Comparison of ENCODE assay signal across 1 cellular context in the genomic region with DNA sequence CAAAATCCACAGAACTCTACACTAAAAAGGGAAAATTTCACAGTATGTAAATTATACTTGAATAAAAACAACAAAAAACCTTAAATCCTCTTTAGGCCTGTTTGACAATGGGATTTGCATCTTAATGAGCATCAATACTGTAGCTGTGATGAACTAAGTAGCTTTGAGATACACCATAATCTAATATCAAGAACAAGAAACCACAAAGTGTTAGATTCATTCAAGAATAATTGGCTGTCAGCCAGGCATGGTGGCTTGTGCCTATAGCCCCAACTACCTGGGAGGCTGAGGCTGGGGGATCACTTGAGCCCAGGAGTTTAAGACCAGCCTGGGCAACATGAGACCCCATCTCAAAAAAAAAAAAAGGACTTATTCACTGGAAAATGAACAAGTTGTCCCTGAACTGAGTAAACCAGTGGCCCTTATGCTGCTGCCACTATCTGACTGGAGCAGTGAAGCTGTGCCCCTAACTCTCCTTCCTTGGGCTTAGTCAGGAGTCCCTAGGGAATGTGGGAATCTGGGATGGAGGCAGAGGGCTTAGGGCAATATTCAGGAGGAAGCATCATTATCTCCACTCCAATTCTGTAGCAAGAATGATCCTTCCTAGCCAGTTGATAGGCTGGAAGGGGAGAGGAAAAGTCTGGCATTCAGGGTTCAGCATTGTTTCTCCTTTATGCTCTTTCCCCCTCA.
TF ChIP-seq lines count a peak whose summit lies in the region.

No MANE protein-coding gene starts in this region.

TF ChIP-seq in IMR-90, 13 proteins besides CTCF, POLR2A, EP300 and RAD21:
- TF ChIP-seq RCOR1 (IDR thresholded peaks at IDR 0.05; ENCODE audit: insufficient replicate concordance, low read length) (no peak), RFX5 (IDR thresholded peaks at IDR 0.05; ENCODE audit: low read depth, low read length) (no peak), SMC3 (IDR thresholded peaks at IDR 0.05; ENCODE audit: low read depth, low read length) (no peak), MAZ (IDR thresholded peaks at IDR 0.05; ENCODE audit: borderline replicate concordance, low read depth, low read length) (no peak), NFE2L2 (IDR thresholded peaks at IDR 0.05; ENCODE audit: low read depth, low read length) (no peak), FOS (IDR thresholded peaks at IDR 0.05; ENCODE audit: low read depth, low read length) (no peak), CHD1 (IDR thresholded peaks at IDR 0.05; ENCODE audit: low read depth, low read length) (no peak), MAFK (IDR thresholded peaks at IDR 0.05; ENCODE audit: low read depth, low read length) (no peak), CEBPB (IDR thresholded peaks at IDR 0.05; ENCODE audit: low read depth, low read length) (no peak), MXI1 (IDR thresholded peaks at IDR 0.05; ENCODE audit: borderline replicate concordance, low read depth, low read length) (no peak), BHLHE40 (IDR thresholded peaks at IDR 0.05; ENCODE audit: low read depth, low read length) (no peak)
- TF ChIP-seq, protein P1, sequence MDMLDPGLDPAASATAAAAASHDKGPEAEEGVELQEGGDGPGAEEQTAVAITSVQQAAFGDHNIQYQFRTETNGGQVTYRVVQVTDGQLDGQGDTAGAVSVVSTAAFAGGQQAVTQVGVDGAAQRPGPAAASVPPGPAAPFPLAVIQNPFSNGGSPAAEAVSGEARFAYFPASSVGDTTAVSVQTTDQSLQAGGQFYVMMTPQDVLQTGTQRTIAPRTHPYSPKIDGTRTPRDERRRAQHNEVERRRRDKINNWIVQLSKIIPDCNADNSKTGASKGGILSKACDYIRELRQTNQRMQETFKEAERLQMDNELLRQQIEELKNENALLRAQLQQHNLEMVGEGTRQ (IDR thresholded peaks at IDR 0.05; ENCODE audit: low read depth, low read length) = no peak
- TF ChIP-seq, protein P2, sequence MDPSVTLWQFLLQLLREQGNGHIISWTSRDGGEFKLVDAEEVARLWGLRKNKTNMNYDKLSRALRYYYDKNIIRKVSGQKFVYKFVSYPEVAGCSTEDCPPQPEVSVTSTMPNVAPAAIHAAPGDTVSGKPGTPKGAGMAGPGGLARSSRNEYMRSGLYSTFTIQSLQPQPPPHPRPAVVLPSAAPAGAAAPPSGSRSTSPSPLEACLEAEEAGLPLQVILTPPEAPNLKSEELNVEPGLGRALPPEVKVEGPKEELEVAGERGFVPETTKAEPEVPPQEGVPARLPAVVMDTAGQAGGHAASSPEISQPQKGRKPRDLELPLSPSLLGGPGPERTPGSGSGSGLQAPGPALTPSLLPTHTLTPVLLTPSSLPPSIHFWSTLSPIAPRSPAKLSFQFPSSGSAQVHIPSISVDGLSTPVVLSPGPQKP (IDR thresholded peaks at IDR 0.05; ENCODE audit: borderline replicate concordance, low read depth, low read length) = no peak
